1 cellular context compared by ENCODE assay signal in genomic region chr22:29307658-29308147, GRCh38.
TF ChIP-seq lines count a peak whose summit lies in the region.

No MANE protein-coding gene starts in this region.

TF ChIP-seq in HepG2, 621 proteins besides CTCF, POLR2A, EP300 and RAD21:
- TF ChIP-seq HDAC1 (CRISPR knock-in tag; IDR thresholded peaks at IDR 0.05) (0 out of 2 replicates have a peak, but pooled peaks have one; percentile 18), ZMYM3 (CRISPR knock-in tag; IDR thresholded peaks at IDR 0.05) (peak; percentile 57), ZHX1 (CRISPR knock-in tag; IDR thresholded peaks at IDR 0.05; ENCODE audit: low read depth) (no peak), ZNF263 (CRISPR knock-in tag; IDR thresholded peaks at IDR 0.05) (no peak), ZNF629 (CRISPR knock-in tag; conservative IDR thresholded peaks at IDR 0.05) (peak; percentile 87), CERS6 (CRISPR knock-in tag; IDR thresholded peaks at IDR 0.05) (no peak)
